In the genomic region with DNA sequence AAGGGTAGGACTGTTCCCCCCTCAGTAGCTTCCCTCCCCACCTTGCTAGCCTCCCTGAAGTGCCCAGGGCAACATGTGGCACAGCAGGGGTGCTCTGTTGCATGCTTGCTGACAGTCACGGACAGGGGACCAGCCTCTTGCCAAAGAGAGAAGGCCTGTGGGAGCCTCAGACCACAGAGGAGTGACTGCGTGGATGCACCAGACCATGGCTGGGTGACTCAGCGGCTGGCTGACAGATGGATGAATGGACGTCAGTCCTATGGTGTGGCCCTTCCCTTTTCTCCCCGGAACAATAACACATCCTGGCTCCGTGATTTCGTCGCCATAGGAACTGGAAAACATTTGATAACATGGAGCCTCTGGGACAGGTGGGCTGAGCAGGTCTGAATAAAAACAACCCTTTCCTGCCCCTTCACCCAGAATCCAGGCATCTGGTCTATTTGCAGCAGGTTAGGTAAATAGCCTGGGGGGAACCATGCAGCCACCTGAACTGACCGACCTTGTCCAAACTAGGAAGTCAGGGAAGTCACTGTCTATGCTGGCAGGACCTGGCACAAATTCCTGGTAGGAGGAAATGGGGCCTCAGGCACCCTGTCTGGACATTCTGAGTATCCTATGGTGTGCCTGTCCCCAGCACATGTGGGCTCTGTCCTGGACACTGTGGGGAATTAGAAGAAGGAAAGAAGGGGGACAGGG, we compare ENCODE assay signal across 8 cellular contexts. TPM values are rescaled to one million over a fixed set of nuclear protein-coding genes. Genes with fewer than 3 reads are reported as not detected.
DNase-seq lines count a peak whose midpoint lies in the region; ATAC-seq, FAIRE-seq and TF ChIP-seq lines count a peak whose summit lies in the region.

No MANE protein-coding gene starts in this region.

- H3K9ac ChIP-seq in GM12878 (ENCODE audit: control insufficient read depth, insufficient read depth, low read length) = no peak overlapping the region

- H3K27ac ChIP-seq in GM12878 (ENCODE audit: control insufficient read depth, insufficient read depth) (no peak overlapping the region), left lung (peak overlapping the region in 1 of 2 donors; percentile 67)

- no peak overlapping the region for H3K4me2 ChIP-seq in GM12878 (ENCODE audit: control insufficient read depth, insufficient read depth)

- in situ Hi-C loops in GM12878 (cut with MboI) = no loop called here

- peak; percentile 36 for ATAC-seq in GM21786 (IDR thresholded peaks at IDR 0.05; ENCODE audit: unreplicated experiment)
- peak; percentile 77 for ATAC-seq in GM12878
- peak; percentile 77 for ATAC-seq in left lung
- ATAC-seq in HG02840 (IDR thresholded peaks at IDR 0.05; ENCODE audit: low FRiP score, unreplicated experiment) = no peak

- FAIRE-seq in GM12878 (lab: Jason Lieb, UNC) = no peak

- H2AFZ ChIP-seq in GM12878 (ENCODE audit: control insufficient read depth, low read depth, low read length) = no peak overlapping the region

- H3K4me1 ChIP-seq in GM12878 (ENCODE audit: control insufficient read depth, insufficient read depth, low read length) (no peaks in the 10 kb centered on the region), left lung (peaks cover 5 to 21% of the 10 kb centered on the region in 2 donors)

- H3K4me3 ChIP-seq in GM12878 = no peak overlapping the region
- no peak overlapping the region for H3K4me3 ChIP-seq in left lung

- DNase-seq in A172 (ENCODE audit: low spot score) = peak; percentile 98
- DNase-seq in NCI-H2196 (lab: John Stamatoyannopoulos, UW; ENCODE audit: unreplicated experiment) = peak; percentile 93
- no peak for DNase-seq in GM12878 (ENCODE audit: low read depth, low spot score)
- peak; percentile 84 to 90 for DNase-seq in left lung
- no peak for DNase-seq in activated CD4-positive, alpha-beta T cell treated with anti-CD3 and anti-CD28 coated beads, Interleukin-2, amount 50 U/mL, for 48 hours
- DNase-seq in foreskin melanocyte = no peak

- no peak for TF ChIP-seq POLR2A in GM12878 (IDR thresholded peaks at IDR 0.05; ENCODE audit: low read depth, low read length)

- peak; percentile 32 to 50; a peak in 2 of 4 replicates for TF ChIP-seq EP300 in GM12878 (IDR thresholded peaks at IDR 0.05; ENCODE audit: borderline replicate concordance in 1 of 2, control insufficient read depth in 1 of 2, low read depth in 2 of 2, low read length in 2 of 2)

- no peaks in the 10 kb centered on the region for H3K9me3 ChIP-seq in GM12878 (replicated peaks; ENCODE audit: control insufficient read depth, insufficient read depth, low read length)
- no peaks in the 10 kb centered on the region for H3K9me3 ChIP-seq in left lung

- intact Hi-C loops in GM12878 (cut with micrococcal nuclease; ENCODE audit: unreplicated experiment) (no loop called here), left lung (cut with DNase I) (no loop called here)

- RAD21 ChIA-PET in GM12878 (lab: Charles Lee; ENCODE audit: unreplicated experiment) = no interaction called here

- 32% methylated on average over 5 of the region's 9 CpGs for WGBS in GM12878 (ENCODE audit: insufficient coverage, insufficient replicate concordance, low lambda C conversion rate, missing lambda C conversion rate)

- H4K20me1 ChIP-seq in GM12878 (ENCODE audit: control insufficient read depth, insufficient read depth) = no peaks in the 10 kb centered on the region

- TF ChIP-seq CTCF in GM12878 (IDR thresholded peaks at IDR 0.05 in 2 of 3, conservative IDR thresholded peaks at IDR 0.05 in 1 of 3; ENCODE audit: control insufficient read depth in 2 of 3, extremely low read depth in 1 of 3, insufficient read depth in 1 of 3, low read depth in 3 of 3, low read length in 3 of 3) (no peak), left lung (IDR thresholded peaks at IDR 0.05) (no peak)

- SMC1A ChIA-PET in GM12878 (lab: Charles Lee; ENCODE audit: uncharacterized antibody, unreplicated experiment) = interaction anchor here (1.3 kb wide), 1 partner anchor 9 kb away, joined by 3 read pairs; no protein-coding TSS in a partner anchor

- TF ChIP-seq RAD21 in GM12878 (IDR thresholded peaks at IDR 0.05; ENCODE audit: insufficient read depth, low read depth, low read length) = no peak

- no peaks in the 10 kb centered on the region for H3K27me3 ChIP-seq in GM12878 (replicated peaks in 1 of 2; ENCODE audit: control insufficient read depth in 2 of 2, insufficient read depth in 2 of 2, low read length in 1 of 2)
- no peaks in the 10 kb centered on the region for H3K27me3 ChIP-seq in left lung

- H3K79me2 ChIP-seq in GM12878 (ENCODE audit: control insufficient read depth, insufficient read depth, low read length) = no peaks in the 10 kb centered on the region

- no peaks in the 10 kb centered on the region for H3K36me3 ChIP-seq in GM12878 (ENCODE audit: control insufficient read depth in 2 of 2, insufficient read depth in 2 of 2, low read length in 1 of 2)
- no peaks in the 10 kb centered on the region for H3K36me3 ChIP-seq in left lung

- CTCF ChIA-PET in GM12878 (lab: Yijun Ruan, JAX) = interaction anchor here (0.7 to 1.4 kb wide), 2 partner anchors 9 to 30 kb away, joined by 3 to 6 read pairs; no protein-coding TSS in a partner anchor

- BruUV-seq in GM12878 (replicated peaks; lab: Mats Ljungman, UMichigan) = no TSS peak

- POLR2A ChIA-PET in GM12878 (lab: Charles Lee) = no interaction called here

TF ChIP-seq in GM12878, 131 proteins besides CTCF, POLR2A, EP300 and RAD21 (continues in another document):
- TF ChIP-seq, protein P1, sequence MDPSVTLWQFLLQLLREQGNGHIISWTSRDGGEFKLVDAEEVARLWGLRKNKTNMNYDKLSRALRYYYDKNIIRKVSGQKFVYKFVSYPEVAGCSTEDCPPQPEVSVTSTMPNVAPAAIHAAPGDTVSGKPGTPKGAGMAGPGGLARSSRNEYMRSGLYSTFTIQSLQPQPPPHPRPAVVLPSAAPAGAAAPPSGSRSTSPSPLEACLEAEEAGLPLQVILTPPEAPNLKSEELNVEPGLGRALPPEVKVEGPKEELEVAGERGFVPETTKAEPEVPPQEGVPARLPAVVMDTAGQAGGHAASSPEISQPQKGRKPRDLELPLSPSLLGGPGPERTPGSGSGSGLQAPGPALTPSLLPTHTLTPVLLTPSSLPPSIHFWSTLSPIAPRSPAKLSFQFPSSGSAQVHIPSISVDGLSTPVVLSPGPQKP (IDR thresholded peaks at IDR 0.05; ENCODE audit: low read depth, low read length) = no peak
- no peak for TF ChIP-seq KDM1A (IDR thresholded peaks at IDR 0.05; ENCODE audit: borderline replicate concordance)
- no peak for TF ChIP-seq TARDBP (IDR thresholded peaks at IDR 0.05; ENCODE audit: borderline replicate concordance)
- TF ChIP-seq POLR2AphosphoS5 (IDR thresholded peaks at IDR 0.05; ENCODE audit: low read length) = no peak
- TF ChIP-seq BACH1 (IDR thresholded peaks at IDR 0.05; ENCODE audit: borderline replicate concordance) = peak; percentile 23; the same call in 1 of the 2 replicates
- TF ChIP-seq ZNF622 (IDR thresholded peaks at IDR 0.05) = no peak
- TF ChIP-seq, protein P2, sequence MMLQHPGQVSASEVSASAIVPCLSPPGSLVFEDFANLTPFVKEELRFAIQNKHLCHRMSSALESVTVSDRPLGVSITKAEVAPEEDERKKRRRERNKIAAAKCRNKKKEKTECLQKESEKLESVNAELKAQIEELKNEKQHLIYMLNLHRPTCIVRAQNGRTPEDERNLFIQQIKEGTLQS (IDR thresholded peaks at IDR 0.05; ENCODE audit: borderline replicate concordance, extremely low read depth, low read depth, low read length) = no peak
- no peak for TF ChIP-seq CREB1 (IDR thresholded peaks at IDR 0.05; ENCODE audit: low read depth)
- TF ChIP-seq FOXK2 (IDR thresholded peaks at IDR 0.05) = no peak
- TF ChIP-seq BHLHE40 (IDR thresholded peaks at IDR 0.05; ENCODE audit: borderline replicate concordance in 1 of 2, low read depth in 2 of 2, low read length in 1 of 2) = peak in 1 of 2 experiments; percentile 68; a peak in 1 of 4 replicates
- peak; percentile 22; the same call in 1 of the 2 replicates for TF ChIP-seq MTA2 (IDR thresholded peaks at IDR 0.05; ENCODE audit: low read depth)
- peak; percentile 93 for TF ChIP-seq PAX5 (IDR thresholded peaks at IDR 0.05; ENCODE audit: borderline replicate concordance, low read depth, low read length)
- no peak for TF ChIP-seq HDGF (IDR thresholded peaks at IDR 0.05)
- TF ChIP-seq ASH2L (IDR thresholded peaks at IDR 0.05; ENCODE audit: borderline replicate concordance, low read depth) = no peak
- peak; percentile 34 for TF ChIP-seq PKNOX1 (IDR thresholded peaks at IDR 0.05)
- TF ChIP-seq MTA3 (IDR thresholded peaks at IDR 0.05; ENCODE audit: borderline replicate concordance, low read length) = no peak
- peak; percentile 53 to 71; a peak in 2 of 4 replicates for TF ChIP-seq IKZF2 (IDR thresholded peaks at IDR 0.05)

RNA-seq across cellular contexts. Expression of gene NENF, which starts 53.3 kb away (rescaled TPM):
- 113 and 131 TPM in 2 replicates for total RNA-seq in A172 (2014; rRNA removed; shearing (Covaris generic))
- 12.1 and 13.1 TPM in 2 replicates for total RNA-seq in GM12878 (2013; cell fraction: nucleolus; rRNA removed)
- 47.2 and 52.1 TPM in 2 replicates for total RNA-seq in GM12878 (2014; rRNA removed)
- total RNA-seq in GM12878 (2014; rRNA removed; fragmentation: Illumina TruSeq; extraction: Trizol) = 38.7 and 39.4 TPM in 2 replicates
- total RNA-seq in GM12878 (2021) = 49.1 and 49.4 TPM in 2 replicates
- 41.5 TPM for polyA plus RNA-seq in GM12878 (2011; ENCODE audit: low read depth)
- polyA plus RNA-seq in GM12878 (2011; rRNA removed) = 37.6 and 46.0 TPM in 2 replicates
- polyA plus RNA-seq in GM12878 (2011; cell fraction: cytosol; rRNA removed) = 35.5 and 41.4 TPM in 2 replicates
- 10.9 and 13.3 TPM in 2 replicates for polyA plus RNA-seq in GM12878 (2011; cell fraction: nucleus; rRNA removed)
- 44.1 and 53.3 TPM in 2 replicates for polyA plus RNA-seq in GM12878 (2012)
- 35.5 and 37.1 TPM in 2 replicates for polyA plus RNA-seq in GM12878 (2014; fragmentation: Illumina TruSeq; extraction: Trizol)
- 10 to 100 TPM in 1 of 2 experiments, 1 to 10 TPM in 1; 5.1 to 19.3 TPM for polyA plus RNA-seq in GM12878 (2014; fragmentation: Nextera tagmentation; extraction: Ambion mirVana)
- polyA plus RNA-seq in GM12878 (2014; rRNA removed) = 53.0 and 54.2 TPM in 2 replicates
- polyA plus RNA-seq in GM12878 (2016; fragmentation: Nextera tagmentation; extraction: Ambion mirVana) = 10 to 100 TPM; 10.8 to 83.4 TPM
- 9.2 and 15.1 TPM in 2 replicates for polyA minus RNA-seq in GM12878 (2011; rRNA and poly(A)+ RNA removed)
- polyA minus RNA-seq in GM12878 (2011; cell fraction: cytosol; rRNA and poly(A)+ RNA removed) = 6.0 and 6.1 TPM in 2 replicates
- polyA minus RNA-seq in GM12878 (2011; cell fraction: nucleus; rRNA and poly(A)+ RNA removed) = 1.9 and 2.2 TPM in 2 replicates
- 10 to 100 TPM; 45.2 to 47.4 TPM for total RNA-seq in left lung

Comparison
In these comparisons a context has a peak if more than half of its experiments do, and no peak if none do; other contexts are left out.
1. DNase-seq: peak in A172 (single experiment), NCI-H2196 (single experiment) and left lung (2 of 2); none in GM12878 (single experiment), activated CD4-positive, alpha-beta T cell treated with anti-CD3 and anti-CD28 coated beads, Interleukin-2, amount 50 U/mL, for 48 hours (0 of 2) and foreskin melanocyte (single experiment).